29 cellular contexts compared by ENCODE assay signal in the genomic region with DNA sequence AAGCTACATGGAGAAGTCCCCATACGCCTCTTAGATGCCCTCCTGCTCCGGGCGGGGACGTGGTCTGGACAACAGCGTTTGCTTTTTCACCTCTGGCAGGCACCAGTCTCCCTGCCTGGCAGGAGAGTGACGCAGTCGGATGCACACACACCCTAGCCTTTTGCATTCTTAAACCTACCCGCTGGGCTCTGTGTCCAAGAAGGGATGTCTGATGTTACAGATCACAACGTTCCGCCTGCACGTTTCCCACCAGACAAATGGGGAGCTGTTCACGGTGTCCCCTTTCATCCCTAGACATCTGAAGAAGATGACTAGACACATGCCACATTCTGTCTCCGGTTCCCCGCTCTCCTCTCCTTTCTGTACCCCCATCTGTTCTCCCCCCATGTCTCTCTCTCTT.
"Had no signal": no experiment of that assay in that cellular context is flagged by ENCODE, and none has a peak within 500 bp of the region (broad histone marks: within the 10 kb centered on the region; RNA-seq: fewer than 3 reads in every experiment).

No MANE protein-coding gene starts in this region.

- H3K9me3 Mint-ChIP-seq: natural killer cell; nephron; stimulated activated memory B cell treated with anti-CD40 and anti-IgM and Interleukin-4, amounts not matched to agents 10 μg/mL and 1 μg/mL and 100 μg/mL, for 72 hours; stimulated activated naive CD8-positive, alpha-beta T cell treated with anti-CD3 and anti-CD28 coated beads, Interleukin-15, amount 100 ng/mL, for 72 hours had no signal

- H3K4me1 ChIP-seq: neural progenitor cell, psoas muscle, right lobe of liver, spleen, suprapubic skin, testis, tibial artery, transverse colon, upper lobe of left lung, vagina had no signal

- H3K36me3 Mint-ChIP-seq: natural killer cell; stimulated activated memory B cell treated with anti-CD40 and anti-IgM and Interleukin-4, amounts not matched to agents 10 μg/mL and 1 μg/mL and 100 μg/mL, for 72 hours had no signal

- H3K27ac ChIP-seq: neural progenitor cell, ovary, parathyroid adenoma, psoas muscle, right lobe of liver, skin epidermis, spleen, suprapubic skin, testis, tibial artery, transverse colon, upper lobe of left lung, vagina had no signal

- H3K36me3 ChIP-seq: neural progenitor cell, ovary, right lobe of liver, spleen, suprapubic skin, tibial artery, transverse colon, upper lobe of left lung, vagina had no signal

- H3K27me3 ChIP-seq: neural progenitor cell, ovary, right lobe of liver, spleen, suprapubic skin, testis, tibial artery, transverse colon, upper lobe of left lung, vagina had no signal

- H3K27me3 Mint-ChIP-seq: progenitor cell of endocrine pancreas; stimulated activated memory B cell treated with anti-CD40 and anti-IgM and Interleukin-4, amounts not matched to agents 10 μg/mL and 1 μg/mL and 100 μg/mL, for 72 hours; stimulated activated naive CD8-positive, alpha-beta T cell treated with anti-CD3 and anti-CD28 coated beads, Interleukin-15, amount 100 ng/mL, for 72 hours had no signal

- ATAC-seq: natural killer cell; psoas muscle; right cardiac atrium; right lobe of liver; stimulated activated memory B cell treated with anti-CD40 and anti-IgM and Interleukin-4, amounts not matched to agents 10 μg/mL and 1 μg/mL and 100 μg/mL, for 72 hours; stimulated activated naive CD8-positive, alpha-beta T cell treated with anti-CD3 and anti-CD28 coated beads, Interleukin-15, amount 100 ng/mL, for 72 hours; stimulated activated naive CD8-positive, alpha-beta T cell treated with anti-CD3 and anti-CD28 coated beads, Interleukin-15, Interleukin-2, amounts not matched to agents 100 U/mL and 50 U/mL, for 24 hours had no signal

- H3K4me1 Mint-ChIP-seq: natural killer cell; nephron; stimulated activated memory B cell treated with anti-CD40 and anti-IgM and Interleukin-4, amounts not matched to agents 10 μg/mL and 1 μg/mL and 100 μg/mL, for 72 hours; stimulated activated naive CD8-positive, alpha-beta T cell treated with anti-CD3 and anti-CD28 coated beads, Interleukin-15, amount 100 ng/mL, for 72 hours had no signal

- H3K9me3 ChIP-seq: ovary, psoas muscle, right lobe of liver, spleen, suprapubic skin, testis, tibial artery, transverse colon, upper lobe of left lung, vagina had no signal

- H3K27ac Mint-ChIP-seq: natural killer cell; nephron; neural progenitor cell; progenitor cell of endocrine pancreas; stimulated activated memory B cell treated with anti-CD40 and anti-IgM and Interleukin-4, amounts not matched to agents 10 μg/mL and 1 μg/mL and 100 μg/mL, for 72 hours; stimulated activated naive CD8-positive, alpha-beta T cell treated with anti-CD3 and anti-CD28 coated beads, Interleukin-15, amount 100 ng/mL, for 72 hours had no signal

- H3K4me3 Mint-ChIP-seq: natural killer cell; nephron; neural progenitor cell; stimulated activated memory B cell treated with anti-CD40 and anti-IgM and Interleukin-4, amounts not matched to agents 10 μg/mL and 1 μg/mL and 100 μg/mL, for 72 hours; stimulated activated naive CD8-positive, alpha-beta T cell treated with anti-CD3 and anti-CD28 coated beads, Interleukin-15, amount 100 ng/mL, for 72 hours had no signal

- DNase-seq: natural killer cell; occipital lobe; ovary; psoas muscle; right cardiac atrium; right lobe of liver; spleen; stimulated activated CD4-positive, alpha-beta T cell treated with anti-CD3 and anti-CD28 coated beads, Interleukin-12 subunit alpha, Interleukin-12 subunit beta, amount 100 ng/mL, for 4 hours; stimulated activated CD4-positive, alpha-beta T cell treated with anti-CD3 and anti-CD28 coated beads, Interleukin-1b, Interleukin-23, amount 100 ng/mL, for 48 hours; stimulated activated CD4-positive, alpha-beta T cell treated with anti-CD3 and anti-CD28 coated beads, Interleukin-4, amount 100 ng/mL, for 1 hour; stimulated activated CD4-positive, alpha-beta T cell treated with anti-CD3 and anti-CD28 coated beads, Interleukin-4, amount 100 ng/mL, for 4 hours; stimulated activated CD8-positive, alpha-beta memory T cell treated with anti-CD3 and anti-CD28 coated beads, Interleukin-4, amount 100 ng/mL, for 48 hours; stimulated activated naive CD4-positive, alpha-beta T cell; stimulated activated naive CD8-positive, alpha-beta T cell treated with anti-CD3 and anti-CD28 coated beads, Interleukin-15, amount 100 ng/mL, for 72 hours; stimulated activated naive CD8-positive, alpha-beta T cell treated with anti-CD3 and anti-CD28 coated beads, Interleukin-15, Interleukin-2, amounts not matched to agents 100 U/mL and 50 U/mL, for 24 hours; substantia nigra; testis; transverse colon; upper lobe of left lung had no signal

- H3K4me3 ChIP-seq: neural progenitor cell, ovary, psoas muscle, right lobe of liver, skin epidermis, smooth muscle cell, spleen, suprapubic skin, testis, tibial artery, transverse colon, upper lobe of left lung, vagina had no signal
